Comparison of ENCODE assay signal across 1 cellular context in genomic region chr11:94649925-94650623, GRCh38.
A peak's percentile ranks its signal among the peaks of the same experiment; 100 is the strongest.
TF ChIP-seq lines count a peak whose summit lies in the region.

No MANE protein-coding gene starts in this region.

TF ChIP-seq in WTC11, 78 proteins besides CTCF, POLR2A, EP300 and RAD21 (continued from another document):
- TF ChIP-seq PREB (CRISPR knock-in tag; IDR thresholded peaks at IDR 0.05; ENCODE audit: borderline replicate concordance) (no peak), E2F1 (CRISPR knock-in tag; IDR thresholded peaks at IDR 0.05) (0 out of 2 replicates have a peak, but pooled peaks have one; percentile 46), ZNF671 (CRISPR knock-in tag; IDR thresholded peaks at IDR 0.05) (no peak), MXD4 (CRISPR knock-in tag; IDR thresholded peaks at IDR 0.05; ENCODE audit: borderline replicate concordance) (no peak), STAT6 (CRISPR knock-in tag; conservative IDR thresholded peaks at IDR 0.05; ENCODE audit: low read depth) (no peak), GRHL2 (CRISPR knock-in tag; IDR thresholded peaks at IDR 0.05; ENCODE audit: insufficient replicate concordance, severe bottlenecking) (no peak), PRRX2 (CRISPR knock-in tag; IDR thresholded peaks at IDR 0.05) (no peak), JUN (CRISPR knock-in tag; IDR thresholded peaks at IDR 0.05) (no peak), ZNF423 (CRISPR knock-in tag; IDR thresholded peaks at IDR 0.05) (no peak), ZSCAN18 (CRISPR knock-in tag; IDR thresholded peaks at IDR 0.05) (no peak), IRF1 (CRISPR knock-in tag; IDR thresholded peaks at IDR 0.05) (no peak), NFE2L1 (CRISPR knock-in tag; IDR thresholded peaks at IDR 0.05) (peak; percentile 94), TP53 (CRISPR knock-in tag; IDR thresholded peaks at IDR 0.05) (no peak), MLX (CRISPR knock-in tag; IDR thresholded peaks at IDR 0.05) (no peak), FOXK1 (CRISPR knock-in tag; IDR thresholded peaks at IDR 0.05) (0 out of 2 replicates have a peak, but pooled peaks have one; percentile 60), ESRRA (CRISPR knock-in tag; IDR thresholded peaks at IDR 0.05; ENCODE audit: borderline replicate concordance) (no peak), ZNF281 (CRISPR knock-in tag; IDR thresholded peaks at IDR 0.05) (peak; percentile 12; the same call in 1 of the 2 replicates), IRF2 (CRISPR knock-in tag; IDR thresholded peaks at IDR 0.05; ENCODE audit: borderline replicate concordance, low read depth) (no peak), ATF6 (CRISPR knock-in tag; IDR thresholded peaks at IDR 0.05) (no peak), TEAD4 (CRISPR knock-in tag; IDR thresholded peaks at IDR 0.05) (peak; percentile 86; the same call in 1 of the 2 replicates), RORB (CRISPR knock-in tag; IDR thresholded peaks at IDR 0.05) (no peak), ERG (CRISPR knock-in tag; IDR thresholded peaks at IDR 0.05) (no peak), PRDM15 (CRISPR knock-in tag; IDR thresholded peaks at IDR 0.05) (no peak), CREM (CRISPR knock-in tag; IDR thresholded peaks at IDR 0.05) (no peak), ZNF317 (CRISPR knock-in tag; IDR thresholded peaks at IDR 0.05; ENCODE audit: borderline replicate concordance, low read depth) (no peak), ZNF219 (CRISPR knock-in tag; IDR thresholded peaks at IDR 0.05; ENCODE audit: borderline replicate concordance) (no peak), E2F4 (CRISPR knock-in tag; IDR thresholded peaks at IDR 0.05; ENCODE audit: borderline replicate concordance, low read depth) (no peak), NFATC4 (CRISPR knock-in tag; IDR thresholded peaks at IDR 0.05) (no peak), FOXP1 (CRISPR knock-in tag; IDR thresholded peaks at IDR 0.05; ENCODE audit: borderline replicate concordance) (no peak), ZNF121 (CRISPR knock-in tag; IDR thresholded peaks at IDR 0.05) (no peak), FOXP4 (CRISPR knock-in tag; IDR thresholded peaks at IDR 0.05) (peak; percentile 64; the same call in 1 of the 2 replicates)
